19 cellular contexts compared by ENCODE assay signal in the genomic region with DNA sequence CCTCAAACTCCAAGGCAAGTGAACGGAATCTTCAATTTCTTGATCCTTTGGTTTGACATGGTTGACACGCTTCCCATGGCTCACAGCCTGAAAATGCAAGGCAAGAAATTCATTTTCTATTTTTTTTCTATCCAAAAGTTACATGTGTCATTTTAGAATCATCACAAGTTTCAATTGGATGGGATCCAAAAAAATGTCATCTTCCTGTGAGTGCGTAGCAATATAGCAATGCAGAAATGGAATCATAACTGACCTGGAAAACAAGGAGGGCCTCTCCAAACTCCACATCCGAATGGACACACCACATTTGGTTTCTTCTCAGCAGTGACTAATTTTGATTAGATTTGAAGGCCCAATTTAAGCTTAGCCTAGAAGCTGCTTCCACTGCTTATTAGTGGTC.
"Had no signal": no experiment of that assay in that cellular context is flagged by ENCODE, and none has a peak within 500 bp of the region (broad histone marks: within the 10 kb centered on the region; RNA-seq: fewer than 3 reads in every experiment).

No MANE protein-coding gene starts in this region.

- H3K4me3 Mint-ChIP-seq: activated CD4-positive, alpha-beta memory T cell treated with anti-CD3 and anti-CD28 coated beads, Interleukin-2, amount 10 ng/mL, durations not matched to agents 7 days and 5 days; activated naive CD4-positive, alpha-beta T cell treated with anti-CD3 and anti-CD28 coated beads, Interleukin-2, amount 10 ng/mL, durations not matched to agents 7 days and 5 days; activated T-cell treated with anti-CD3 and anti-CD28 coated beads, Interleukin-2, amount 50 U/mL, for 24 hours; naive thymus-derived CD8-positive, alpha-beta T cell; T-helper 17 cell had no signal

- DNase-seq: activated CD4-positive, alpha-beta memory T cell treated with anti-CD3 and anti-CD28 coated beads, Interleukin-2, amount 10 ng/mL, durations not matched to agents 7 days and 5 days; activated CD4-positive, alpha-beta T cell treated with anti-CD3 and anti-CD28 coated beads for 4 hours; activated naive CD4-positive, alpha-beta T cell treated with anti-CD3 and anti-CD28 coated beads, Interleukin-2, amount 10 ng/mL, durations not matched to agents 7 days and 5 days; activated T-cell treated with anti-CD3 and anti-CD28 coated beads, Interleukin-2, amount 50 U/mL, for 24 hours; central memory CD4-positive, alpha-beta T cell; esophagus squamous epithelium; glutamatergic neuron; left ventricle myocardium inferior; mesenchymal stem cell; naive thymus-derived CD8-positive, alpha-beta T cell; right cardiac atrium; stimulated activated CD4-positive, alpha-beta T cell treated with anti-CD3 and anti-CD28 coated beads, Interleukin-4, amount 100 ng/mL, for 4 hours; stimulated activated CD8-positive, alpha-beta memory T cell treated with anti-CD3 and anti-CD28 coated beads, Interleukin-4, amount 100 ng/mL, for 48 hours; stimulated activated naive CD8-positive, alpha-beta T cell treated with anti-CD3 and anti-CD28 coated beads, Interleukin-15, Interleukin-2, amounts not matched to agents 100 U/mL and 50 U/mL, for 24 hours; T-helper 17 cell; transverse colon had no signal

- H3K4me1 Mint-ChIP-seq: activated CD4-positive, alpha-beta memory T cell treated with anti-CD3 and anti-CD28 coated beads, Interleukin-2, amount 10 ng/mL, durations not matched to agents 7 days and 5 days; activated naive CD4-positive, alpha-beta T cell treated with anti-CD3 and anti-CD28 coated beads, Interleukin-2, amount 10 ng/mL, durations not matched to agents 7 days and 5 days; naive thymus-derived CD8-positive, alpha-beta T cell had no signal

- H3K27ac Mint-ChIP-seq: activated CD4-positive, alpha-beta memory T cell treated with anti-CD3 and anti-CD28 coated beads, Interleukin-2, amount 10 ng/mL, durations not matched to agents 7 days and 5 days; activated naive CD4-positive, alpha-beta T cell treated with anti-CD3 and anti-CD28 coated beads, Interleukin-2, amount 10 ng/mL, durations not matched to agents 7 days and 5 days; activated T-cell treated with anti-CD3 and anti-CD28 coated beads, Interleukin-2, amount 50 U/mL, for 24 hours; naive thymus-derived CD8-positive, alpha-beta T cell; T-helper 17 cell had no signal

- H3K9me3 Mint-ChIP-seq: activated CD4-positive, alpha-beta memory T cell treated with anti-CD3 and anti-CD28 coated beads, Interleukin-2, amount 10 ng/mL, durations not matched to agents 7 days and 5 days; activated naive CD4-positive, alpha-beta T cell treated with anti-CD3 and anti-CD28 coated beads, Interleukin-2, amount 10 ng/mL, durations not matched to agents 7 days and 5 days; activated T-cell treated with anti-CD3 and anti-CD28 coated beads, Interleukin-2, amount 50 U/mL, for 24 hours; naive thymus-derived CD8-positive, alpha-beta T cell had no signal

- ATAC-seq: naive thymus-derived CD8-positive, alpha-beta T cell; right cardiac atrium; stimulated activated naive CD8-positive, alpha-beta T cell treated with anti-CD3 and anti-CD28 coated beads, Interleukin-15, Interleukin-2, amounts not matched to agents 100 U/mL and 50 U/mL, for 24 hours; T-helper 17 cell had no signal

- H3K27ac ChIP-seq: coronary artery, left ventricle myocardium inferior, prostate gland, skin epidermis, transverse colon had no signal

- H3K27me3 Mint-ChIP-seq: activated naive CD4-positive, alpha-beta T cell treated with anti-CD3 and anti-CD28 coated beads, Interleukin-2, amount 10 ng/mL, durations not matched to agents 7 days and 5 days had no signal

- H3K36me3 Mint-ChIP-seq: activated naive CD4-positive, alpha-beta T cell treated with anti-CD3 and anti-CD28 coated beads, Interleukin-2, amount 10 ng/mL, durations not matched to agents 7 days and 5 days; naive thymus-derived CD8-positive, alpha-beta T cell had no signal
